Comparison of ENCODE assay signal across 8 cellular contexts in genomic region chr7:100612730-100613446, GRCh38. TPM values are rescaled to one million over a fixed set of nuclear protein-coding genes. Genes with fewer than 3 reads are reported as not detected.
DNase-seq lines count a peak whose midpoint lies in the region; ATAC-seq and TF ChIP-seq lines count a peak whose summit lies in the region.

No MANE protein-coding gene starts in this region.

- H3K4me1 ChIP-seq in ACC112 (ENCODE audit: control insufficient read depth, insufficient read depth, low read length, unreplicated experiment) (no peaks in the 10 kb centered on the region), esophagus muscularis mucosa (peaks cover 14 to 17% (median 14%) of the 10 kb centered on the region in 4 donors), neutrophil (ENCODE audit: control insufficient read depth in 1 of 2, insufficient read depth in 1 of 2, low read depth in 1 of 2, low read length in 1 of 2) (peaks cover 23 to 24% of the 10 kb centered on the region in 2 experiments)

- H3K27ac ChIP-seq in ACC112 (ENCODE audit: low read depth, low read length) (no peak overlapping the region), esophagus muscularis mucosa (replicated peaks in 1 of 4) (peak overlapping the region; percentile 91 to 95 (median 92)), neutrophil (peak overlapping the region; percentile 94)

- H3K36me3 ChIP-seq in ACC112 (ENCODE audit: insufficient read depth, low read length) (no peaks in the 10 kb centered on the region), esophagus muscularis mucosa (peaks cover 0 to 20% (median 8%) of the 10 kb centered on the region in 4 donors), neutrophil (peaks cover 12% of the 10 kb centered on the region)

- intact Hi-C loops in esophagus muscularis mucosa (cut with DNase I), result loop anchor here (5.0 kb wide), 1 partner anchor 59 kb away; the partner anchor contains the start of gene GNB2

- TF ChIP-seq CTCF in esophagus muscularis mucosa (IDR thresholded peaks at IDR 0.05) (no peak), neutrophil (IDR thresholded peaks at IDR 0.05) (no peak)

- peak; percentile 7 for ATAC-seq in GM19395 (IDR thresholded peaks at IDR 0.05; ENCODE audit: unreplicated experiment)
- ATAC-seq in SK-N-SH treated with all-trans-retinoic acid at 6 μM for 48 hours, result peak; percentile 25
- no peak for ATAC-seq in HG03354 (IDR thresholded peaks at IDR 0.05; ENCODE audit: poor library complexity, severe bottlenecking, unreplicated experiment)

- no peaks in the 10 kb centered on the region for H3K79me2 ChIP-seq in ACC112 (ENCODE audit: control insufficient read depth, insufficient read depth, low read length, unreplicated experiment)

- 7% methylated on average over 12 of the region's 29 CpGs for WGBS in esophagus muscularis mucosa

- peak overlapping the region; percentile 71 for H3K4me3 ChIP-seq in ACC112 (ENCODE audit: low read depth, low read length)
- H3K4me3 ChIP-seq in esophagus muscularis mucosa, result peak overlapping the region; percentile 65 to 83 (median 74)
- H3K4me3 ChIP-seq in neutrophil (ENCODE audit: low read depth in 1 of 2, low read length in 1 of 2), result peak overlapping the region; percentile 68 to 96

- H3K9me3 ChIP-seq in esophagus muscularis mucosa (no peaks in the 10 kb centered on the region), neutrophil (no peaks in the 10 kb centered on the region)

- no peak for DNase-seq in esophagus muscularis mucosa (ENCODE audit: extremely low spot score)
- DNase-seq in NCI-H774 (lab: John Stamatoyannopoulos, UW), result no peak
- no peak for DNase-seq in CD1c-positive myeloid dendritic cell (ENCODE audit: extremely low spot score)

- no peak for TF ChIP-seq EP300 in esophagus muscularis mucosa (IDR thresholded peaks at IDR 0.05)

- no peak overlapping the region for H2AFZ ChIP-seq in ACC112 (ENCODE audit: low read length, unreplicated experiment)

- H3K27me3 ChIP-seq in ACC112 (ENCODE audit: insufficient read depth, low read length), result no peaks in the 10 kb centered on the region
- H3K27me3 ChIP-seq in esophagus muscularis mucosa, result no peaks in the 10 kb centered on the region
- H3K27me3 ChIP-seq in neutrophil, result peaks cover 10% of the 10 kb centered on the region

- TF ChIP-seq POLR2A in esophagus muscularis mucosa (IDR thresholded peaks at IDR 0.05; ENCODE audit: low read depth), result no peak

TF ChIP-seq in SK-N-SH treated with all-trans-retinoic acid at 6 μM for 48 hours, 23 proteins besides CTCF, POLR2A, EP300 and RAD21:
- TF ChIP-seq ZC3H10 (CRISPR knock-in tag; IDR thresholded peaks at IDR 0.05), result no peak
- no peak for TF ChIP-seq ZFP3 (CRISPR knock-in tag; IDR thresholded peaks at IDR 0.05)
TF ChIP-seq in SK-N-SH treated with all-trans-retinoic acid at 6 μM for 48 hours: peak in this region for 0.

RNA-seq across cellular contexts. Expression of gene MOSPD3, which starts 0.5 kb away (rescaled TPM):
- 10 to 100 TPM in 3 of 4 donors, 1 to 10 TPM in 1; 6.6 to 16.8 (median 12.0) TPM for total RNA-seq in esophagus muscularis mucosa

RNA-seq across cellular contexts. Expression of gene PCOLCE, which starts 10.7 kb away (rescaled TPM):
- 10 to 100 TPM; 12.0 to 42.2 (median 18.3) TPM for total RNA-seq in esophagus muscularis mucosa

RNA-seq across cellular contexts. Expression of gene FBXO24, which starts 26.8 kb away (rescaled TPM):
- total RNA-seq in esophagus muscularis mucosa, result under 1 TPM; 0.13 to 0.83 (median 0.48) TPM

RNA-seq across cellular contexts. Expression of gene LRCH4, which starts 27.0 kb away (rescaled TPM):
- total RNA-seq in esophagus muscularis mucosa, result 10 to 100 TPM; 36.2 to 53.2 (median 44.0) TPM

RNA-seq across cellular contexts. Expression of gene TFR2, which starts 28.5 kb away (rescaled TPM):
- total RNA-seq in esophagus muscularis mucosa, result under 1 TPM in 2 of 4 donors, not detected in 2; 0.17 to 0.32 TPM
